In the genomic region with DNA sequence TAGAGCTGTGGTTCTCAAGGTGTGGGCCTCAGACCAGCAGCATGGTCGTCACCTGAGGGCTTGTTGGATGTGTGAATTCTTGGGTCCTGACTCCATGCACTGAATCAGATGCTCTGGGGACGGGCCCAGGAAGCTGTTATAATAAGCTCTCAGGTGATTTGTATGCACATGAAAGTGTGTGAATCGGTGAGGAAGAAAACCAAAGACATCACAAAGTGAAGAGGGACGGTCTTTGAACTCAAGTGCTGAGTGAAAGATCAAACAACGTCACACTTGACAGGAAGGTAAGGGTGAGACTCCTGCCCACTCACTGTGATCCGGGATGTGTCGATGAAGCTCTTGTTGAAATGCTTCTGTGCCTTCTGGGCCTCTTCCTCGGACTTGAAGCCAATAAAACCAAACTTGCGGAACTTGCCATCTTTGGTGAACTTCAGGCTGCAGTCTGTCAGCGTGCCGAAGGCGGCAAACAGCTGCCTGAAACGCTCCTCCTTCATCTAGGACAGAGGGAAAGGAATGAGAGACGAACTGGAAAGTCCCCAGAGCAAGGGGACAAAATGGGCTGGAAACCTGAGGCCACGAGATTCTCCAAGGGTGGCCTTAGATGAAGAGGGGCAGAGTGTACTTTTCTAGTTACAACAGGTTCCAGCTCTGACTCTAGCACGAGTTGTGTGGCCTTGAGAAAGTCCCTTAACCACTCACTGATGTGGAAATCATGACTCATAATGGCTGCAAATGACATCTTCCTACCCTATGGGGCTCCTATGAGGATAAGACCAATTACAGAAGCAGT, we compare ENCODE assay signal across 8 cellular contexts. TPM values are rescaled to one million over a fixed set of nuclear protein-coding genes. Genes with fewer than 3 reads are reported as not detected.
A peak's percentile ranks its signal among the peaks of the same experiment; 100 is the strongest.
DNase-seq lines count a peak whose midpoint lies in the region; ATAC-seq lines count a peak whose summit lies in the region.

No MANE protein-coding gene starts in this region.

- H3K36me3 Mint-ChIP-seq in CD8-positive, alpha-beta memory T cell, result peaks cover 0 to 74% (median 20%) of the 10 kb centered on the region in 3 donors
- H3K36me3 Mint-ChIP-seq in activated CD4-positive, alpha-beta memory T cell treated with anti-CD3 and anti-CD28 coated beads for 36 hours, result peaks cover 58% of the 10 kb centered on the region
- peaks cover 32% of the 10 kb centered on the region for H3K36me3 Mint-ChIP-seq in memory B cell

- H3K27ac ChIP-seq in CD8-positive, alpha-beta memory T cell (ENCODE audit: low read depth, low read length), result no peak overlapping the region

- H3K4me3 ChIP-seq in CD8-positive, alpha-beta memory T cell (ENCODE audit: low read length), result no peak overlapping the region

- no peaks in the 10 kb centered on the region for H3K9me3 Mint-ChIP-seq in CD8-positive, alpha-beta memory T cell
- no peaks in the 10 kb centered on the region for H3K9me3 Mint-ChIP-seq in activated CD4-positive, alpha-beta memory T cell treated with anti-CD3 and anti-CD28 coated beads for 36 hours
- no peaks in the 10 kb centered on the region for H3K9me3 Mint-ChIP-seq in memory B cell

- peaks cover 47% of the 10 kb centered on the region for H3K36me3 ChIP-seq in CD8-positive, alpha-beta memory T cell (ENCODE audit: insufficient read depth, low read length)

- H3K4me1 ChIP-seq in CD8-positive, alpha-beta memory T cell (ENCODE audit: insufficient read depth, low read length), result peaks cover 16% of the 10 kb centered on the region

- ATAC-seq in HG02678 (IDR thresholded peaks at IDR 0.05; ENCODE audit: unreplicated experiment) (peak; percentile 42), memory B cell (ENCODE audit: low read depth) (no peak), HG03108 (IDR thresholded peaks at IDR 0.05; ENCODE audit: unreplicated experiment) (no peak)

- intact Hi-C loops in activated CD4-positive, alpha-beta memory T cell treated with anti-CD3 and anti-CD28 coated beads for 36 hours (cut with micrococcal nuclease), result loop anchor here (1.0 kb wide), 3 partner anchors 59 to 741 kb away; partner anchors contain the start of genes PLBD2 and TPCN1

- POLR2A ChIA-PET in CD8-positive, alpha-beta memory T cell (lab: Charles Lee), result no interaction called here
- POLR2A ChIA-PET in activated CD4-positive, alpha-beta memory T cell treated with anti-CD3 and anti-CD28 coated beads for 36 hours (lab: Charles Lee), result no interaction called here

- no peaks in the 10 kb centered on the region for H3K27me3 ChIP-seq in CD8-positive, alpha-beta memory T cell (ENCODE audit: insufficient read depth, low read length, poor library complexity, severe bottlenecking)

- CTCF ChIA-PET in CD8-positive, alpha-beta memory T cell (lab: Charles Lee), result no interaction called here
- CTCF ChIA-PET in activated CD4-positive, alpha-beta memory T cell treated with anti-CD3 and anti-CD28 coated beads for 36 hours (lab: Charles Lee), result interaction anchor here (1.2 to 2.3 kb wide), 2 partner anchors 19 to 546 kb away, joined by 5 to 9 read pairs; no protein-coding TSS in a partner anchor

- no peak for DNase-seq in CD8-positive, alpha-beta memory T cell
- DNase-seq in activated CD4-positive, alpha-beta memory T cell treated with anti-CD3 and anti-CD28 coated beads for 36 hours, result peak; percentile 84
- DNase-seq in memory B cell (ENCODE audit: low spot score in 2 of 2) (no peak), NCI-H748 (lab: John Stamatoyannopoulos, UW; ENCODE audit: unreplicated experiment) (no peak), NAMALWA (ENCODE audit: low spot score) (no peak), NCI-H510A (lab: John Stamatoyannopoulos, UW) (no peak)

- H3K27ac Mint-ChIP-seq in CD8-positive, alpha-beta memory T cell, result peak overlapping the region in 6 of 8 donors; percentile 18 to 79 (median 58)
- H3K27ac Mint-ChIP-seq in activated CD4-positive, alpha-beta memory T cell treated with anti-CD3 and anti-CD28 coated beads for 36 hours, result peak overlapping the region; percentile 100
- H3K27ac Mint-ChIP-seq in memory B cell, result peak overlapping the region; percentile 13

- H3K4me3 Mint-ChIP-seq in CD8-positive, alpha-beta memory T cell, result peak overlapping the region in 1 of 7 donors; percentile 53
- H3K4me3 Mint-ChIP-seq in activated CD4-positive, alpha-beta memory T cell treated with anti-CD3 and anti-CD28 coated beads for 36 hours, result peak overlapping the region; percentile 73
- H3K4me3 Mint-ChIP-seq in memory B cell, result no peak overlapping the region

- peaks cover 32 to 48% (median 45%) of the 10 kb centered on the region in 3 donors for H3K4me1 Mint-ChIP-seq in CD8-positive, alpha-beta memory T cell
- peaks cover 55% of the 10 kb centered on the region for H3K4me1 Mint-ChIP-seq in activated CD4-positive, alpha-beta memory T cell treated with anti-CD3 and anti-CD28 coated beads for 36 hours (ENCODE audit: low read depth)
- peaks cover 29% of the 10 kb centered on the region for H3K4me1 Mint-ChIP-seq in memory B cell

- H3K9me3 ChIP-seq in CD8-positive, alpha-beta memory T cell (ENCODE audit: low read length), result no peaks in the 10 kb centered on the region

- no peaks in the 10 kb centered on the region for H3K27me3 Mint-ChIP-seq in CD8-positive, alpha-beta memory T cell
- H3K27me3 Mint-ChIP-seq in activated CD4-positive, alpha-beta memory T cell treated with anti-CD3 and anti-CD28 coated beads for 36 hours, result no peaks in the 10 kb centered on the region
- H3K27me3 Mint-ChIP-seq in memory B cell, result no peaks in the 10 kb centered on the region

RNA-seq across cellular contexts. Expression of gene RBM19, which starts 4.0 kb away (rescaled TPM):
- total RNA-seq in CD8-positive, alpha-beta memory T cell, result 100 to 1,000 TPM; 109 to 114 TPM
- polyA plus RNA-seq in CD8-positive, alpha-beta memory T cell, result 12.6 TPM
- total RNA-seq in activated CD4-positive, alpha-beta memory T cell treated with anti-CD3 and anti-CD28 coated beads for 36 hours, result 10 to 100 TPM; 69.6 to 74.1 TPM

Comparison
In these comparisons a context has a peak if more than half of its experiments do, and no peak if none do; other contexts are left out.
1. H3K27ac Mint-ChIP-seq: peak in every context shown above with its lines; median percentile 100 in activated CD4-positive, alpha-beta memory T cell treated with anti-CD3 and anti-CD28 coated beads for 36 hours; 58 in CD8-positive, alpha-beta memory T cell; 13 in memory B cell.